8 cellular contexts compared by ENCODE assay signal in genomic region chr19:18279516-18280246, GRCh38. TPM values are rescaled to one million over a fixed set of nuclear protein-coding genes. Genes with fewer than 3 reads are reported as not detected.
DNase-seq lines count a peak whose midpoint lies in the region; ATAC-seq and TF ChIP-seq lines count a peak whose summit lies in the region.

No MANE protein-coding gene starts in this region.

- peak overlapping the region; percentile 96 for H3K4me3 Mint-ChIP-seq in activated T-cell treated with anti-CD3 and anti-CD28 coated beads, Interleukin-2, amount 50 U/mL, for 4 hours

- H3K4me1 Mint-ChIP-seq in activated T-cell treated with anti-CD3 and anti-CD28 coated beads, Interleukin-2, amount 50 U/mL, for 4 hours (ENCODE audit: low read depth) = peaks cover 41% of the 10 kb centered on the region

- H3K27ac ChIP-seq in esophagus (ENCODE audit: low read depth in 2 of 2, low read length in 1 of 2) = peak overlapping the region; percentile 100

- H3K4me1 ChIP-seq in esophagus (ENCODE audit: control insufficient read depth in 2 of 2, insufficient read depth in 2 of 2, low read length in 1 of 2) (peaks cover 2 to 16% of the 10 kb centered on the region in 2 donors), mucosa of stomach (ENCODE audit: control insufficient read depth, insufficient read depth, low read length) (peaks cover 51% of the 10 kb centered on the region)

- WGBS in esophagus, 2 donors = 0 to 1% methylated on average over 42 to 55 of the region's 55 CpGs

- H3K4me3 ChIP-seq in esophagus (ENCODE audit: low read depth in 1 of 2, low read length in 2 of 2) = peak overlapping the region; percentile 67 to 99
- H3K4me3 ChIP-seq in mucosa of stomach (ENCODE audit: low read length) = peak overlapping the region; percentile 33

- peaks cover 15% of the 10 kb centered on the region for H3K36me3 Mint-ChIP-seq in activated T-cell treated with anti-CD3 and anti-CD28 coated beads, Interleukin-2, amount 50 U/mL, for 4 hours (ENCODE audit: insufficient read depth)

- peak; percentile 89 for TF ChIP-seq CTCF in GM13977 (IDR thresholded peaks at IDR 0.05; ENCODE audit: extremely low read depth, insufficient read depth, missing control alignments)

- DNase-seq in GM13977 (ENCODE audit: low spot score) (peak; percentile 98), KG1 (lab: John Stamatoyannopoulos, UW) (peak; percentile 94), OCI-M2 (lab: John Stamatoyannopoulos, UW; ENCODE audit: unreplicated experiment) (peak; percentile 71)
- DNase-seq in activated T-cell treated with anti-CD3 and anti-CD28 coated beads, Interleukin-2, amount 50 U/mL, for 4 hours = peak; percentile 90
- peak; percentile 92 for DNase-seq in stimulated activated CD8-positive, alpha-beta memory T cell treated with anti-CD3 and anti-CD28 coated beads, Interleukin-4, amount 100 ng/mL, for 48 hours

- no peaks in the 10 kb centered on the region for H3K27me3 Mint-ChIP-seq in activated T-cell treated with anti-CD3 and anti-CD28 coated beads, Interleukin-2, amount 50 U/mL, for 4 hours (ENCODE audit: low read depth)

- no peaks in the 10 kb centered on the region for H3K9me3 Mint-ChIP-seq in activated T-cell treated with anti-CD3 and anti-CD28 coated beads, Interleukin-2, amount 50 U/mL, for 4 hours

- ATAC-seq in activated T-cell treated with anti-CD3 and anti-CD28 coated beads, Interleukin-2, amount 50 U/mL, for 4 hours = peak; percentile 39 to 42
- ATAC-seq in GM19455 (IDR thresholded peaks at IDR 0.05; ENCODE audit: unreplicated experiment) = no peak

- H3K9me3 ChIP-seq in esophagus (ENCODE audit: control insufficient read depth in 2 of 2, insufficient read depth in 1 of 2, low read depth in 1 of 2, low read length in 1 of 2) = no peaks in the 10 kb centered on the region
- no peaks in the 10 kb centered on the region for H3K9me3 ChIP-seq in mucosa of stomach (ENCODE audit: control insufficient read depth, low read length)

- H3K36me3 ChIP-seq in esophagus (ENCODE audit: control insufficient read depth in 2 of 2, insufficient read depth in 2 of 2, low read length in 1 of 2) (peaks cover 0 to 12% of the 10 kb centered on the region in 2 donors), mucosa of stomach (ENCODE audit: control insufficient read depth, insufficient read depth, low read length) (peaks cover 7% of the 10 kb centered on the region)

- H3K27me3 ChIP-seq in esophagus (ENCODE audit: control insufficient read depth in 1 of 2, insufficient read depth in 2 of 2, low read length in 2 of 2) (no peaks in the 10 kb centered on the region), mucosa of stomach (ENCODE audit: control insufficient read depth, insufficient read depth, low read length) (no peaks in the 10 kb centered on the region)

- in situ Hi-C loops in GM13977 (cut with MboI; ENCODE audit: low pct_unique_long_range_greater_than_20kb, low sequenced_read_pairs, unreplicated experiment) = loop anchor here (5.0 kb wide), 1 partner anchor 43 kb away; the partner anchor contains the start of gene LSM4

- peak overlapping the region; percentile 100 for H3K9ac ChIP-seq in mucosa of stomach (ENCODE audit: low read length)

RNA-seq across cellular contexts. Expression of gene JUND, which starts 1.7 kb away (rescaled TPM):
- 100 to 1,000 TPM; 232 to 244 (median 242) TPM for total RNA-seq in activated T-cell treated with anti-CD3 and anti-CD28 coated beads, Interleukin-2, amount 50 U/mL, for 4 hours
- 10 to 100 TPM; 57.9 to 84.5 TPM for polyA plus RNA-seq in esophagus

RNA-seq across cellular contexts. Expression of gene IQCN, which starts 5.4 kb away (rescaled TPM):
- under 1 TPM; 0.35 to 0.42 (median 0.38) TPM for total RNA-seq in activated T-cell treated with anti-CD3 and anti-CD28 coated beads, Interleukin-2, amount 50 U/mL, for 4 hours
- 10 to 100 TPM in 1 of 2 donors, under 1 TPM in 1; 0.88 to 12.2 TPM for polyA plus RNA-seq in esophagus

RNA-seq across cellular contexts. Expression of gene LSM4, which starts 43.2 kb away (rescaled TPM):
- total RNA-seq in activated T-cell treated with anti-CD3 and anti-CD28 coated beads, Interleukin-2, amount 50 U/mL, for 4 hours = 100 to 1,000 TPM; 209 to 254 (median 230) TPM
- 100 to 1,000 TPM in 1 of 2 donors, 10 to 100 TPM in 1; 96.9 to 113 TPM for polyA plus RNA-seq in esophagus

RNA-seq across cellular contexts. Expression of gene PDE4C, which starts 53.4 kb away (rescaled TPM):
- not detected for total RNA-seq in activated T-cell treated with anti-CD3 and anti-CD28 coated beads, Interleukin-2, amount 50 U/mL, for 4 hours
- polyA plus RNA-seq in esophagus = under 1 TPM; 0.07 to 0.39 TPM
